ENCODE assay signal across 25 cellular contexts in genomic region chr15:39331584-39331983, GRCh38.
DNase-seq lines count a peak whose midpoint lies in the region; ATAC-seq and TF ChIP-seq lines count a peak whose summit lies in the region.
"Had no signal": no experiment of that assay in that cellular context is flagged by ENCODE, and none has a peak within 500 bp of the region (broad histone marks: within the 10 kb centered on the region; RNA-seq: fewer than 3 reads in every experiment).

No MANE protein-coding gene starts in this region.

- H3K27ac ChIP-seq in RWPE2 (ENCODE audit: poor library complexity, severe bottlenecking): peak overlapping the region; percentile 12
- peak overlapping the region; percentile 43 for H3K27ac ChIP-seq in epithelial cell of prostate
- no peak overlapping the region for H3K27ac ChIP-seq in neural progenitor cell
- H3K27ac ChIP-seq in ovary: no peak overlapping the region
- H3K27ac ChIP-seq: KMS-11, SJCRH30 had no signal

- H3K9me3 ChIP-seq in RWPE2 (ENCODE audit: severe bottlenecking) (no peaks in the 10 kb centered on the region), neural progenitor cell (ENCODE audit: low read depth) (no peaks in the 10 kb centered on the region), ovary (no peaks in the 10 kb centered on the region)
- H3K9me3 ChIP-seq: SJCRH30 had no signal

- H4K20me1 ChIP-seq in neural progenitor cell (ENCODE audit: low read depth): no peaks in the 10 kb centered on the region

- no peak overlapping the region for H3K4me3 Mint-ChIP-seq in neural progenitor cell
- H3K4me3 Mint-ChIP-seq in activated naive CD4-positive, alpha-beta T cell treated with anti-CD3 and anti-CD28 coated beads for 36 hours: no peak overlapping the region
- H3K4me3 Mint-ChIP-seq: CD4-positive, alpha-beta memory T cell; GM23338; H9; IgD-negative memory B cell had no signal

- TF ChIP-seq POLR2A in ovary (IDR thresholded peaks at IDR 0.05): no peak

- CTCF ChIA-PET in activated naive CD4-positive, alpha-beta T cell treated with anti-CD3 and anti-CD28 coated beads for 36 hours (lab: Charles Lee): no interaction called here

- no peak overlapping the region for H3K4me2 ChIP-seq in neural progenitor cell
- H3K4me2 ChIP-seq: GM23338, KMS-11 had no signal

- H3F3A ChIP-seq in neural progenitor cell (ENCODE audit: low read depth): no peaks in the 10 kb centered on the region

- no peaks in the 10 kb centered on the region for H3K79me2 ChIP-seq in neural progenitor cell (ENCODE audit: low read depth)

- H3K9me3 Mint-ChIP-seq in neural progenitor cell: no peaks in the 10 kb centered on the region
- H3K9me3 Mint-ChIP-seq in activated naive CD4-positive, alpha-beta T cell treated with anti-CD3 and anti-CD28 coated beads for 36 hours: no peaks in the 10 kb centered on the region
- H3K9me3 Mint-ChIP-seq: CD4-positive, alpha-beta memory T cell; GM23338; H9; IgD-negative memory B cell had no signal

- H3K36me3 ChIP-seq in RWPE2 (ENCODE audit: low read depth) (no peaks in the 10 kb centered on the region), neural progenitor cell (no peaks in the 10 kb centered on the region), ovary (no peaks in the 10 kb centered on the region)
- H3K36me3 ChIP-seq: SJCRH30 had no signal

- no peak for TF ChIP-seq CTCF in RWPE2 (IDR thresholded peaks at IDR 0.05; ENCODE audit: poor library complexity, severe bottlenecking)
- TF ChIP-seq CTCF in neural progenitor cell (IDR thresholded peaks at IDR 0.05): no peak
- no peak for TF ChIP-seq CTCF in ovary (IDR thresholded peaks at IDR 0.05)

- peaks cover 4% of the 10 kb centered on the region for H3K4me1 Mint-ChIP-seq in neural progenitor cell
- H3K4me1 Mint-ChIP-seq in activated naive CD4-positive, alpha-beta T cell treated with anti-CD3 and anti-CD28 coated beads for 36 hours (ENCODE audit: low read depth): no peaks in the 10 kb centered on the region
- H3K4me1 Mint-ChIP-seq: CD4-positive, alpha-beta memory T cell; GM23338; IgD-negative memory B cell had no signal

- H3K9ac ChIP-seq in neural progenitor cell: no peak overlapping the region
- H3K9ac ChIP-seq: KMS-11 had no signal

- peak overlapping the region; percentile 33 for H2AFZ ChIP-seq in neural progenitor cell (replicated peaks)
- H2AFZ ChIP-seq: GM23338 had no signal

- peaks cover 4% of the 10 kb centered on the region for H3K27me3 Mint-ChIP-seq in neural progenitor cell (ENCODE audit: insufficient read depth, low read depth)
- H3K27me3 Mint-ChIP-seq in activated naive CD4-positive, alpha-beta T cell treated with anti-CD3 and anti-CD28 coated beads for 36 hours (ENCODE audit: low read depth): no peaks in the 10 kb centered on the region
- H3K27me3 Mint-ChIP-seq: IgD-negative memory B cell had no signal

- H3K27ac Mint-ChIP-seq in neural progenitor cell: no peak overlapping the region
- no peak overlapping the region for H3K27ac Mint-ChIP-seq in activated naive CD4-positive, alpha-beta T cell treated with anti-CD3 and anti-CD28 coated beads for 36 hours
- H3K27ac Mint-ChIP-seq: CD4-positive, alpha-beta memory T cell; GM23338; IgD-negative memory B cell had no signal

- no peak for TF ChIP-seq EP300 in ovary (IDR thresholded peaks at IDR 0.05)

- intact Hi-C loops in ovary (cut with DNase I): no loop called here
- intact Hi-C loops in activated naive CD4-positive, alpha-beta T cell treated with anti-CD3 and anti-CD28 coated beads for 36 hours (cut with micrococcal nuclease): no loop called here

- ATAC-seq in RWPE2 (ENCODE audit: low read depth) (peak; percentile 56; the same call in 2 of the 3 replicates), HG03520 (IDR thresholded peaks at IDR 0.05; ENCODE audit: unreplicated experiment) (no peak)
- ATAC-seq: GM23338, Right ventricle myocardium inferior, SK-N-SH treated with all-trans-retinoic acid at 6 μM for 48 hours had no signal

- DNase-seq in RWPE2 (ENCODE audit: low spot score) (no peak), epithelial cell of prostate (ENCODE audit: low read depth, low spot score) (peak; percentile 36), neural progenitor cell (ENCODE audit: low spot score) (no peak), ovary (no peak)
- DNase-seq in activated CD4-positive, alpha-beta T cell treated with anti-CD3 and anti-CD28 coated beads, Interleukin-2, amount 50 U/mL, for 48 hours: no peak
- DNase-seq in activated naive CD4-positive, alpha-beta T cell treated with anti-CD3 and anti-CD28 coated beads for 36 hours: no peak
- DNase-seq: C1 segment of cervical spinal cord; CD4-positive, alpha-beta memory T cell; COR-L47; H9; NCI-H1092 treated with DMSO at 0.1 percent for 48 hours; NCI-H1436; NCI-H187; NCI-H2081 treated with DMSO at 0.1 percent for 48 hours; NCI-H2171; NCI-H226; NCI-H524; NCI-H748 treated with DMSO at 0.1 percent for 48 hours; SJCRH30 had no signal

- H3K4me3 ChIP-seq in RWPE2 (ENCODE audit: severe bottlenecking): no peak overlapping the region
- no peak overlapping the region for H3K4me3 ChIP-seq in neural progenitor cell
- H3K4me3 ChIP-seq in ovary: no peak overlapping the region
- H3K4me3 ChIP-seq: GM23338, SJCRH30 had no signal

- no peaks in the 10 kb centered on the region for H3K36me3 Mint-ChIP-seq in neural progenitor cell
- no peaks in the 10 kb centered on the region for H3K36me3 Mint-ChIP-seq in activated naive CD4-positive, alpha-beta T cell treated with anti-CD3 and anti-CD28 coated beads for 36 hours (ENCODE audit: low read depth)
- H3K36me3 Mint-ChIP-seq: CD4-positive, alpha-beta memory T cell; IgD-negative memory B cell had no signal

- WGBS in ovary, 3 donors: 84 to 93% (median 91%) methylated on average over 3 of the region's 3 CpGs

- H3K27me3 ChIP-seq in RWPE2 (ENCODE audit: insufficient read depth, poor library complexity, severe bottlenecking) (no peaks in the 10 kb centered on the region), neural progenitor cell (no peaks in the 10 kb centered on the region), ovary (no peaks in the 10 kb centered on the region)
- H3K27me3 ChIP-seq: SJCRH30 had no signal

- H3K4me1 ChIP-seq in RWPE2 (ENCODE audit: insufficient read depth, poor library complexity, severe bottlenecking): peaks cover 6% of the 10 kb centered on the region
- H3K4me1 ChIP-seq in neural progenitor cell: no peaks in the 10 kb centered on the region
- peaks cover 2% of the 10 kb centered on the region for H3K4me1 ChIP-seq in ovary (ENCODE audit: insufficient read depth)
- H3K4me1 ChIP-seq: SJCRH30 had no signal

Comparison
In these comparisons a context has a peak if more than half of its experiments do, and no peak if none do; other contexts are left out.
1. H3K27ac ChIP-seq: peak in RWPE2 (single experiment) and epithelial cell of prostate (single experiment); none in neural progenitor cell (single experiment) and ovary (0 of 2).